Comparison of ENCODE assay signal across 15 cellular contexts in the genomic region with DNA sequence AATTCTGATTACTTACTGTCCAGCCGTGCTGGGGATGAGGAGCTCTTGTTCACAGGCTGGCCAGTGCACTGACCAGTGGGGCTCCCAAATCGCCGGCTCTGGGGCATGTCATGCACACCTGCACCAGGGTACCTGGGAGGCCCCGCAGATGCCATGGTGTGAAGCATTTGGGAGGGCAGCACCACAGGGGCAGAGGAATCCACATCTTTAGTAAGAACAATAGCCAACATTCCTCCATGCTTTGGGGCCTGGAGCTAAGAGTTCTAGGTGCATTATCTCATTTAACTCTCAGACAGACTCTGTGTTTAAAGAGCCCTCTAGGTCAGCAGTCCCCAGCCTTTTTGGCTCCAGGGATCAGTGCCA.
"Had no signal": no experiment of that assay in that cellular context is flagged by ENCODE, and none has a peak within 500 bp of the region (broad histone marks: within the 10 kb centered on the region; RNA-seq: fewer than 3 reads in every experiment).

No MANE protein-coding gene starts in this region.

- H3K4me1 ChIP-seq: lower lobe of right lung, pancreas had no signal

- H3K9me3 ChIP-seq: lower lobe of right lung, neutrophil, pancreas, SK-N-SH, stomach had no signal

- H3K36me3 ChIP-seq: lower lobe of right lung, neutrophil, pancreas, stomach had no signal

- H3K27ac ChIP-seq: lower lobe of right lung, neutrophil, pancreas, stomach had no signal

- H3K4me2 ChIP-seq: SK-N-SH had no signal

- H3K4me3 ChIP-seq: lower lobe of right lung, pancreas, stomach had no signal

- H3K9ac ChIP-seq: SK-N-SH had no signal

- DNase-seq: activated CD4-positive, alpha-beta T cell treated with anti-CD3 and anti-CD28 coated beads for 48 hours; activated CD8-positive, alpha-beta T cell treated with anti-CD3 and anti-CD28 coated beads, Interleukin-2, amount 10 ng/mL, durations not matched to agents 7 days and 5 days; activated naive CD4-positive, alpha-beta T cell treated with anti-CD3 and anti-CD28 coated beads, Interleukin-2, amount 10 ng/mL, durations not matched to agents 7 days and 5 days; activated T-cell treated with anti-CD3 and anti-CD28 coated beads, Interleukin-2, amount 50 U/mL, for 48 hours; foreskin melanocyte; left colon; lower lobe of right lung; naive thymus-derived CD8-positive, alpha-beta T cell; pancreas; SIG-M5; SK-N-SH; stimulated activated CD4-positive, alpha-beta T cell treated with anti-CD3 and anti-CD28 coated beads, Interleukin-1b, Interleukin-23, amount 100 ng/mL, for 48 hours; stomach had no signal

- H3K27me3 ChIP-seq: pancreas, stomach had no signal

- ATAC-seq: activated CD8-positive, alpha-beta T cell treated with anti-CD3 and anti-CD28 coated beads, Interleukin-2, amount 10 ng/mL, durations not matched to agents 7 days and 5 days; left colon; lower lobe of right lung; naive thymus-derived CD8-positive, alpha-beta T cell; pancreas; stimulated activated memory B cell treated with anti-CD40 and anti-IgM and Interleukin-4, amounts not matched to agents 10 μg/mL and 1 μg/mL and 100 μg/mL, for 72 hours had no signal
